19 cellular contexts compared by ENCODE assay signal in genomic region chr11:133720951-133721350, GRCh38.
"Had no signal": no experiment of that assay in that cellular context is flagged by ENCODE, and none has a peak within 500 bp of the region (broad histone marks: within the 10 kb centered on the region; RNA-seq: fewer than 3 reads in every experiment).

No MANE protein-coding gene starts in this region.

- DNase-seq: Karpas-422, KBM-7, MM.1S, NCI-H1092 treated with DMSO at 0.1 percent for 48 hours, NCI-H1436, NCI-H187, NCI-H2029, NCI-H2081 treated with DMSO at 0.1 percent for 48 hours, NCI-H2171, NCI-H226, NCI-H446, NCI-H510A, NCI-H524 treated with DMSO at 0.1 percent for 48 hours, NCI-H69, NCI-H774, Right ventricle myocardium superior, RPMI8226, SK-N-SH, SW 1271 had no signal
